In the genomic region with DNA sequence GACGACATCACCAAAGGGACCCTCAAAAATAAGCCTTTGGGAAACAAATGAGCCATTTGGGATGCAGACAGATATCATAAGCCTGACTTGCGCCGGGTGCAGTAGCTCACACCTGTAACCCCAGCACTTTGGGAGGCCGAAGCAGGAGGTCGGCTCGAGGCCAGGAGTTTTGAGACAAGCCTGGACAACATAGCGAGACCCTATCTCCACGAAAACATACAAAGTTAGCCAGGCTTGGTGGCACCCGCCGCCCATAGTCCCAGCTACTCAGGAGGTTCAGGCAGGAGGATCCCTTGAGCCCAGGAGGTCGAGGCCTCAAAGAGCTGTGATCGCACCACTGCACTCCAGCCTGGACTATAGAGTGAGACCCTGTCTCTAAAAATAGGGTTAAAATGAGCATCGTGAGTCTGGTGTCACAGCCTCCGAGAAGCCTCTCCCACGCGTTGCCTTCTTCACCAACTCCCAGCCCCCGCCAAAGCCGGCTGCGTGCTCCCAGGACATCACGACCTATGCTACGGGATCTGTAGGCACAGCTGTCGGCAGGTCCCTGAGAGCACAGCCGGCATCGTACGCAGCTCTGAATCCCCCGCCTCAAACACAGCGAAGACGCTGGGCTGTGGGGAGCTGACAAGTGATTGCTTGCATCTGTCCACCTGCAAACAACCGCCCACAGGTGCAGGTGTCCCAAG, we compare ENCODE assay signal across 10 cellular contexts. TPM values are rescaled to one million over a fixed set of nuclear protein-coding genes. Genes with fewer than 3 reads are reported as not detected.
DNase-seq lines count a peak whose midpoint lies in the region; ATAC-seq, FAIRE-seq and TF ChIP-seq lines count a peak whose summit lies in the region.
"Had no signal": no experiment of that assay in that cellular context is flagged by ENCODE, and none has a peak within 500 bp of the region (broad histone marks: within the 10 kb centered on the region; RNA-seq: fewer than 3 reads in every experiment).

No MANE protein-coding gene starts in this region.

- no peak for DNase-seq in activated naive CD4-positive, alpha-beta T cell (lab: John Stamatoyannopoulos, UW)
- no peak for DNase-seq in activated naive CD8-positive, alpha-beta T cell treated with anti-CD3 and anti-CD28 coated beads, Interleukin-2, amount 50 U/mL, for 24 hours
- no peak for DNase-seq in HepG2 (ENCODE audit: low spot score)
- DNase-seq in tibial artery = no peak
- no peak for DNase-seq in cortex of kidney (lab: John Stamatoyannopoulos, UW)
- DNase-seq in SIG-M5 treated with dmso at 0.1 percent for 504 hours (lab: John Stamatoyannopoulos, UW; ENCODE audit: unreplicated experiment) = no peak
- DNase-seq: DMS 273 treated with DMSO at 0.1 percent for 48 hours had no signal

- H3K36me3 Mint-ChIP-seq in activated naive CD4-positive, alpha-beta T cell treated with anti-CD3 and anti-CD28 coated beads, Interleukin-2, amount 50 U/mL, for 24 hours = no peaks in the 10 kb centered on the region
- H3K36me3 Mint-ChIP-seq in activated naive CD8-positive, alpha-beta T cell treated with anti-CD3 and anti-CD28 coated beads, Interleukin-2, amount 50 U/mL, for 24 hours (ENCODE audit: low read depth) = peaks cover 13% of the 10 kb centered on the region

- H3K79me2 ChIP-seq in HepG2 (ENCODE audit: insufficient read depth, low read length) = peaks cover 52% of the 10 kb centered on the region

- WGBS in HepG2 (ENCODE audit: low lambda C conversion rate) = 75% methylated on average over 15 of the region's 29 CpGs

- H3K27ac Mint-ChIP-seq in activated naive CD4-positive, alpha-beta T cell treated with anti-CD3 and anti-CD28 coated beads, Interleukin-2, amount 50 U/mL, for 24 hours = peak overlapping the region; percentile 89
- peak overlapping the region; percentile 95 for H3K27ac Mint-ChIP-seq in activated naive CD8-positive, alpha-beta T cell treated with anti-CD3 and anti-CD28 coated beads, Interleukin-2, amount 50 U/mL, for 24 hours

- TF ChIP-seq RAD21 in HepG2 (CRISPR knock-in tag; IDR thresholded peaks at IDR 0.05) = no peak

- no peak for ATAC-seq in activated naive CD8-positive, alpha-beta T cell treated with anti-CD3 and anti-CD28 coated beads, Interleukin-2, amount 50 U/mL, for 24 hours
- ATAC-seq in HepG2 (no peak), GM21367 (IDR thresholded peaks at IDR 0.05; ENCODE audit: unreplicated experiment) (no peak)

- H3K4me1 ChIP-seq in HepG2 (ENCODE audit: insufficient read depth, low read length) (peaks cover 34% of the 10 kb centered on the region), tibial artery (peaks cover 0 to 59% (median 54%) of the 10 kb centered on the region in 4 donors)

- TF ChIP-seq EP300 in HepG2 (IDR thresholded peaks at IDR 0.05; ENCODE audit: low read depth in 2 of 2, low read length in 2 of 2) (no peak), HepG2 (CRISPR knock-in tag; IDR thresholded peaks at IDR 0.05; ENCODE audit: borderline replicate concordance) (no peak)

- no TSS peak for BruUV-seq in HepG2 (replicated peaks; lab: Mats Ljungman, UMichigan)

- H3K36me3 ChIP-seq in HepG2 (replicated peaks in 1 of 2; ENCODE audit: control insufficient read depth in 1 of 2, insufficient read depth in 2 of 2, low read length in 2 of 2) = peaks cover 2 to 19% of the 10 kb centered on the region in 2 experiments; a peak in 2 of 5 replicates
- H3K36me3 ChIP-seq in tibial artery = peaks cover 0 to 4% (median 0%) of the 10 kb centered on the region in 3 donors

- peak overlapping the region; percentile 100 for H3K9ac ChIP-seq in HepG2 (ENCODE audit: insufficient read depth, low read depth, low read length)

- in situ Hi-C loops in HepG2 (cut with HindIII; ENCODE audit: extremely low pct_ligation_motif_present, low pct_unique_long_range_greater_than_20kb) = no loop called here

- TF ChIP-seq CTCF in HepG2 (CRISPR knock-in tag; IDR thresholded peaks at IDR 0.05) (no peak), tibial artery (IDR thresholded peaks at IDR 0.05) (no peak)

- H3K27me3 ChIP-seq in HepG2 (ENCODE audit: control insufficient read depth in 1 of 2, insufficient read depth in 2 of 2, low read length in 2 of 2) (no peaks in the 10 kb centered on the region; a peak in 1 of 5 replicates), tibial artery (no peaks in the 10 kb centered on the region)

- no peak for FAIRE-seq in HepG2 (lab: Jason Lieb, UNC)
- FAIRE-seq: bronchial epithelial cell had no signal

- no peak overlapping the region for H2AFZ ChIP-seq in HepG2 (ENCODE audit: low read length)

- H3K4me3 ChIP-seq in HepG2 (replicated peaks in 1 of 3; ENCODE audit: insufficient read depth in 1 of 3, low read depth in 2 of 3, low read length in 3 of 3) (peak overlapping the region; percentile 79 to 97 (median 96)), tibial artery (peak overlapping the region; percentile 95 to 99)

- H3K27ac ChIP-seq in HepG2 (ENCODE audit: extremely low read length, insufficient read depth, low read length) = no peak overlapping the region
- H3K27ac ChIP-seq in tibial artery = no peak overlapping the region

- H3K9me3 Mint-ChIP-seq in activated naive CD4-positive, alpha-beta T cell treated with anti-CD3 and anti-CD28 coated beads, Interleukin-2, amount 50 U/mL, for 24 hours = no peaks in the 10 kb centered on the region
- H3K9me3 Mint-ChIP-seq in activated naive CD8-positive, alpha-beta T cell treated with anti-CD3 and anti-CD28 coated beads, Interleukin-2, amount 50 U/mL, for 24 hours = no peaks in the 10 kb centered on the region

- peaks cover 71% of the 10 kb centered on the region for H3K4me1 Mint-ChIP-seq in activated naive CD4-positive, alpha-beta T cell treated with anti-CD3 and anti-CD28 coated beads, Interleukin-2, amount 50 U/mL, for 24 hours
- peaks cover 67% of the 10 kb centered on the region for H3K4me1 Mint-ChIP-seq in activated naive CD8-positive, alpha-beta T cell treated with anti-CD3 and anti-CD28 coated beads, Interleukin-2, amount 50 U/mL, for 24 hours

- H3K4me2 ChIP-seq in HepG2 (ENCODE audit: low read depth, low read length) = peak overlapping the region; percentile 99

- CTCF ChIA-PET in HepG2 (lab: Yijun Ruan, JAX; ENCODE audit: low intra/inter-chr PET ratio, low total read pairs) = no interaction called here

- TF ChIP-seq POLR2A in HepG2 (IDR thresholded peaks at IDR 0.05; ENCODE audit: insufficient read depth in 1 of 2, low read depth in 2 of 2, low read length in 2 of 2) = no peak

- H3K9me3 ChIP-seq in HepG2 (ENCODE audit: low read length) = no peaks in the 10 kb centered on the region
- no peaks in the 10 kb centered on the region for H3K9me3 ChIP-seq in tibial artery

- H3K4me3 Mint-ChIP-seq in activated naive CD4-positive, alpha-beta T cell treated with anti-CD3 and anti-CD28 coated beads, Interleukin-2, amount 50 U/mL, for 24 hours = peak overlapping the region; percentile 91
- peak overlapping the region; percentile 94 for H3K4me3 Mint-ChIP-seq in activated naive CD8-positive, alpha-beta T cell treated with anti-CD3 and anti-CD28 coated beads, Interleukin-2, amount 50 U/mL, for 24 hours

- H4K20me1 ChIP-seq in HepG2 (ENCODE audit: insufficient read depth, low read length) = peaks cover 20% of the 10 kb centered on the region; the same call in 1 of the 2 replicates

- intact Hi-C loops in HepG2 (cut with micrococcal nuclease; ENCODE audit: unreplicated experiment) = no loop called here
- intact Hi-C loops in tibial artery (cut with DNase I; ENCODE audit: low total_unique reads) = no loop called here

- H3K27me3 Mint-ChIP-seq in activated naive CD4-positive, alpha-beta T cell treated with anti-CD3 and anti-CD28 coated beads, Interleukin-2, amount 50 U/mL, for 24 hours = no peaks in the 10 kb centered on the region
- no peaks in the 10 kb centered on the region for H3K27me3 Mint-ChIP-seq in activated naive CD8-positive, alpha-beta T cell treated with anti-CD3 and anti-CD28 coated beads, Interleukin-2, amount 50 U/mL, for 24 hours

- POLR2A ChIA-PET in HepG2 (lab: Yijun Ruan, JAX) = interaction anchor here (0.7 to 2.3 kb wide), 2 partner anchors 9 to 11 kb away, joined by 3 to 7 read pairs; no protein-coding TSS in a partner anchor

RNA-seq across cellular contexts. Expression of gene REXO1, which starts 1.6 kb away (rescaled TPM):
- total RNA-seq in HepG2 (2016; rRNA removed; fragmentation: Illumina TruSeq; extraction: Trizol) = 3.0 and 5.0 TPM in 2 replicates
- 1.1 and 3.2 TPM in 2 replicates for total RNA-seq in HepG2 (2016; cell fraction: cytosol; rRNA removed; fragmentation: Illumina TruSeq; extraction: Trizol; ENCODE audit: low read depth)
- 4.1 and 5.2 TPM in 2 replicates for total RNA-seq in HepG2 (2016; cell fraction: insoluble cytoplasmic fraction; rRNA removed; fragmentation: Illumina TruSeq; extraction: Trizol)
- 3.9 and 4.2 TPM in 2 replicates for total RNA-seq in HepG2 (2016; cell fraction: membrane; rRNA removed; fragmentation: Illumina TruSeq; extraction: Trizol)
- 6.0 and 7.6 TPM in 2 replicates for total RNA-seq in HepG2 (2016; cell fraction: nucleus; rRNA removed; fragmentation: Illumina TruSeq; extraction: Trizol)
- 11.2 and 13.0 TPM in 2 replicates for polyA plus RNA-seq in HepG2 (2011; rRNA removed)
- 8.7 and 9.8 TPM in 2 replicates for polyA plus RNA-seq in HepG2 (2011; cell fraction: cytosol; rRNA removed)
- 91.1 and 123 TPM in 2 replicates for polyA plus RNA-seq in HepG2 (2011; cell fraction: nucleus; rRNA removed)
- 13.8 and 15.4 TPM in 2 replicates for polyA plus RNA-seq in HepG2 (2012)
- 1.7 and 1.8 TPM in 2 replicates for polyA plus RNA-seq in HepG2 (2016; cell fraction: cytosol; fragmentation: Illumina TruSeq; extraction: Trizol; ENCODE audit: low read depth)
- 7.3 and 10.0 TPM in 2 replicates for polyA plus RNA-seq in HepG2 (2016; cell fraction: insoluble cytoplasmic fraction; fragmentation: Illumina TruSeq; extraction: Trizol; ENCODE audit: low read depth)
- polyA plus RNA-seq in HepG2 (2016; cell fraction: membrane; fragmentation: Illumina TruSeq; extraction: Trizol; ENCODE audit: low read depth) = 5.1 and 5.3 TPM in 2 replicates
- 39.5 and 44.1 TPM in 2 replicates for polyA plus RNA-seq in HepG2 (2016; cell fraction: nucleus; fragmentation: Illumina TruSeq; extraction: Trizol; ENCODE audit: insufficient read depth, low read depth)
- polyA minus RNA-seq in HepG2 (2011; rRNA and poly(A)+ RNA removed; ENCODE audit: low replicate concordance) = 16.3 and 19.1 TPM in 2 replicates
- polyA minus RNA-seq in HepG2 (2011; cell fraction: cytosol; rRNA and poly(A)+ RNA removed) = 5.5 and 7.7 TPM in 2 replicates
- polyA minus RNA-seq in HepG2 (2011; cell fraction: nucleus; rRNA and poly(A)+ RNA removed) = 9.3 and 10.8 TPM in 2 replicates

RNA-seq across cellular contexts. Expression of gene KLF16, which starts 16.7 kb away (rescaled TPM):
- total RNA-seq in HepG2 (2016; rRNA removed; fragmentation: Illumina TruSeq; extraction: Trizol) = 6.2 and 6.7 TPM in 2 replicates
- total RNA-seq in HepG2 (2016; cell fraction: cytosol; rRNA removed; fragmentation: Illumina TruSeq; extraction: Trizol; ENCODE audit: low read depth) = 2.1 and 2.2 TPM in 2 replicates
- 5.5 and 5.9 TPM in 2 replicates for total RNA-seq in HepG2 (2016; cell fraction: insoluble cytoplasmic fraction; rRNA removed; fragmentation: Illumina TruSeq; extraction: Trizol)
- 8.3 and 8.9 TPM in 2 replicates for total RNA-seq in HepG2 (2016; cell fraction: membrane; rRNA removed; fragmentation: Illumina TruSeq; extraction: Trizol)
- 4.0 and 4.8 TPM in 2 replicates for total RNA-seq in HepG2 (2016; cell fraction: nucleus; rRNA removed; fragmentation: Illumina TruSeq; extraction: Trizol)
- 3.5 and 4.7 TPM in 2 replicates for polyA plus RNA-seq in HepG2 (2011; rRNA removed)
- polyA plus RNA-seq in HepG2 (2011; cell fraction: cytosol; rRNA removed) = 3.7 and 7.0 TPM in 2 replicates
- polyA plus RNA-seq in HepG2 (2011; cell fraction: nucleus; rRNA removed) = 16.7 and 31.9 TPM in 2 replicates
- polyA plus RNA-seq in HepG2 (2012) = 8.3 and 9.4 TPM in 2 replicates
- 3.2 and 3.4 TPM in 2 replicates for polyA plus RNA-seq in HepG2 (2016; cell fraction: cytosol; fragmentation: Illumina TruSeq; extraction: Trizol; ENCODE audit: low read depth)
- 12.0 and 14.3 TPM in 2 replicates for polyA plus RNA-seq in HepG2 (2016; cell fraction: insoluble cytoplasmic fraction; fragmentation: Illumina TruSeq; extraction: Trizol; ENCODE audit: low read depth)
- polyA plus RNA-seq in HepG2 (2016; cell fraction: membrane; fragmentation: Illumina TruSeq; extraction: Trizol; ENCODE audit: low read depth) = 8.9 and 9.3 TPM in 2 replicates
- polyA plus RNA-seq in HepG2 (2016; cell fraction: nucleus; fragmentation: Illumina TruSeq; extraction: Trizol; ENCODE audit: insufficient read depth, low read depth) = 11.4 and 12.0 TPM in 2 replicates
- polyA minus RNA-seq in HepG2 (2011; rRNA and poly(A)+ RNA removed; ENCODE audit: low replicate concordance) = 3.1 and 9.7 TPM in 2 replicates
- 8.9 and 15.3 TPM in 2 replicates for polyA minus RNA-seq in HepG2 (2011; cell fraction: cytosol; rRNA and poly(A)+ RNA removed)
- polyA minus RNA-seq in HepG2 (2011; cell fraction: nucleus; rRNA and poly(A)+ RNA removed) = 2.1 and 2.2 TPM in 2 replicates

RNA-seq across cellular contexts. Expression of gene ATP8B3, which starts 34.6 kb away (rescaled TPM):
- 1.8 and 2.6 TPM in 2 replicates for total RNA-seq in HepG2 (2016; rRNA removed; fragmentation: Illumina TruSeq; extraction: Trizol)
- total RNA-seq in HepG2 (2016; cell fraction: cytosol; rRNA removed; fragmentation: Illumina TruSeq; extraction: Trizol; ENCODE audit: low read depth) = 0.35 and 0.40 TPM in 2 replicates
- total RNA-seq in HepG2 (2016; cell fraction: insoluble cytoplasmic fraction; rRNA removed; fragmentation: Illumina TruSeq; extraction: Trizol) = 1.8 and 2.6 TPM in 2 replicates
- 1.2 and 1.7 TPM in 2 replicates for total RNA-seq in HepG2 (2016; cell fraction: membrane; rRNA removed; fragmentation: Illumina TruSeq; extraction: Trizol)
- total RNA-seq in HepG2 (2016; cell fraction: nucleus; rRNA removed; fragmentation: Illumina TruSeq; extraction: Trizol) = 1.9 and 3.5 TPM in 2 replicates
- 5.8 and 5.9 TPM in 2 replicates for polyA plus RNA-seq in HepG2 (2011; rRNA removed)
- 3.8 and 4.8 TPM in 2 replicates for polyA plus RNA-seq in HepG2 (2011; cell fraction: cytosol; rRNA removed)
- polyA plus RNA-seq in HepG2 (2011; cell fraction: nucleus; rRNA removed) = 10.6 and 12.8 TPM in 2 replicates
- polyA plus RNA-seq in HepG2 (2012) = 2.4 and 2.5 TPM in 2 replicates
- polyA plus RNA-seq in HepG2 (2016; cell fraction: cytosol; fragmentation: Illumina TruSeq; extraction: Trizol; ENCODE audit: low read depth) = 0.36 and 0.59 TPM in 2 replicates
- polyA plus RNA-seq in HepG2 (2016; cell fraction: insoluble cytoplasmic fraction; fragmentation: Illumina TruSeq; extraction: Trizol; ENCODE audit: low read depth) = 1.1 and 2.2 TPM in 2 replicates
- 0.69 and 0.98 TPM in 2 replicates for polyA plus RNA-seq in HepG2 (2016; cell fraction: membrane; fragmentation: Illumina TruSeq; extraction: Trizol; ENCODE audit: low read depth)
- polyA plus RNA-seq in HepG2 (2016; cell fraction: nucleus; fragmentation: Illumina TruSeq; extraction: Trizol; ENCODE audit: insufficient read depth, low read depth) = 9.6 and 11.4 TPM in 2 replicates
- polyA minus RNA-seq in HepG2 (2011; rRNA and poly(A)+ RNA removed; ENCODE audit: low replicate concordance) = 10.3 and 16.8 TPM in 2 replicates
- polyA minus RNA-seq in HepG2 (2011; cell fraction: cytosol; rRNA and poly(A)+ RNA removed) = 4.6 and 5.4 TPM in 2 replicates
- polyA minus RNA-seq in HepG2 (2011; cell fraction: nucleus; rRNA and poly(A)+ RNA removed) = 2.7 and 3.0 TPM in 2 replicates

RNA-seq across cellular contexts. Expression of gene ABHD17A, which starts 38.6 kb away (rescaled TPM):
- 27.9 and 40.8 TPM in 2 replicates for total RNA-seq in HepG2 (2016; rRNA removed; fragmentation: Illumina TruSeq; extraction: Trizol)
- 52.2 and 64.4 TPM in 2 replicates for total RNA-seq in HepG2 (2016; cell fraction: cytosol; rRNA removed; fragmentation: Illumina TruSeq; extraction: Trizol; ENCODE audit: low read depth)
- 24.0 and 37.3 TPM in 2 replicates for total RNA-seq in HepG2 (2016; cell fraction: insoluble cytoplasmic fraction; rRNA removed; fragmentation: Illumina TruSeq; extraction: Trizol)
- 65.2 and 82.2 TPM in 2 replicates for total RNA-seq in HepG2 (2016; cell fraction: membrane; rRNA removed; fragmentation: Illumina TruSeq; extraction: Trizol)
- total RNA-seq in HepG2 (2016; cell fraction: nucleus; rRNA removed; fragmentation: Illumina TruSeq; extraction: Trizol) = 17.1 and 19.3 TPM in 2 replicates
- polyA plus RNA-seq in HepG2 (2011; rRNA removed) = 27.7 and 44.6 TPM in 2 replicates
- 25.9 and 53.1 TPM in 2 replicates for polyA plus RNA-seq in HepG2 (2011; cell fraction: cytosol; rRNA removed)
- 72.5 and 83.8 TPM in 2 replicates for polyA plus RNA-seq in HepG2 (2011; cell fraction: nucleus; rRNA removed)
- polyA plus RNA-seq in HepG2 (2012) = 11.9 and 16.2 TPM in 2 replicates
- polyA plus RNA-seq in HepG2 (2016; cell fraction: cytosol; fragmentation: Illumina TruSeq; extraction: Trizol; ENCODE audit: low read depth) = 51.0 and 62.5 TPM in 2 replicates
- 25.3 and 27.0 TPM in 2 replicates for polyA plus RNA-seq in HepG2 (2016; cell fraction: insoluble cytoplasmic fraction; fragmentation: Illumina TruSeq; extraction: Trizol; ENCODE audit: low read depth)
- polyA plus RNA-seq in HepG2 (2016; cell fraction: membrane; fragmentation: Illumina TruSeq; extraction: Trizol; ENCODE audit: low read depth) = 54.6 and 60.4 TPM in 2 replicates
- polyA plus RNA-seq in HepG2 (2016; cell fraction: nucleus; fragmentation: Illumina TruSeq; extraction: Trizol; ENCODE audit: insufficient read depth, low read depth) = 38.7 and 42.0 TPM in 2 replicates
- 15.0 and 50.9 TPM in 2 replicates for polyA minus RNA-seq in HepG2 (2011; rRNA and poly(A)+ RNA removed; ENCODE audit: low replicate concordance)
- polyA minus RNA-seq in HepG2 (2011; cell fraction: cytosol; rRNA and poly(A)+ RNA removed) = 17.2 and 18.0 TPM in 2 replicates
- 5.7 and 5.8 TPM in 2 replicates for polyA minus RNA-seq in HepG2 (2011; cell fraction: nucleus; rRNA and poly(A)+ RNA removed)

RNA-seq across cellular contexts. Expression of gene ADAT3, which starts 58.5 kb away (rescaled TPM):
- 2.0 and 3.5 TPM in 2 replicates for total RNA-seq in HepG2 (2016; rRNA removed; fragmentation: Illumina TruSeq; extraction: Trizol)
- total RNA-seq in HepG2 (2016; cell fraction: cytosol; rRNA removed; fragmentation: Illumina TruSeq; extraction: Trizol; ENCODE audit: low read depth) = 0.79 and 0.81 TPM in 2 replicates
- 1.7 and 3.1 TPM in 2 replicates for total RNA-seq in HepG2 (2016; cell fraction: insoluble cytoplasmic fraction; rRNA removed; fragmentation: Illumina TruSeq; extraction: Trizol)
- 1.7 and 2.1 TPM in 2 replicates for total RNA-seq in HepG2 (2016; cell fraction: membrane; rRNA removed; fragmentation: Illumina TruSeq; extraction: Trizol)
- total RNA-seq in HepG2 (2016; cell fraction: nucleus; rRNA removed; fragmentation: Illumina TruSeq; extraction: Trizol) = 1.5 and 1.9 TPM in 2 replicates
- 0.95 and 1.4 TPM in 2 replicates for polyA plus RNA-seq in HepG2 (2011; rRNA removed)
- 0.94 and 1.7 TPM in 2 replicates for polyA plus RNA-seq in HepG2 (2011; cell fraction: cytosol; rRNA removed)
- polyA plus RNA-seq in HepG2 (2011; cell fraction: nucleus; rRNA removed) = 6.4 and 7.8 TPM in 2 replicates
- 1.3 and 1.7 TPM in 2 replicates for polyA plus RNA-seq in HepG2 (2012)
- polyA plus RNA-seq in HepG2 (2016; cell fraction: cytosol; fragmentation: Illumina TruSeq; extraction: Trizol; ENCODE audit: low read depth) = 0.68 TPM in 2 replicates
- 2.8 and 3.5 TPM in 2 replicates for polyA plus RNA-seq in HepG2 (2016; cell fraction: insoluble cytoplasmic fraction; fragmentation: Illumina TruSeq; extraction: Trizol; ENCODE audit: low read depth)
- polyA plus RNA-seq in HepG2 (2016; cell fraction: membrane; fragmentation: Illumina TruSeq; extraction: Trizol; ENCODE audit: low read depth) = 1.1 and 1.4 TPM in 2 replicates
- 5.0 and 6.1 TPM in 2 replicates for polyA plus RNA-seq in HepG2 (2016; cell fraction: nucleus; fragmentation: Illumina TruSeq; extraction: Trizol; ENCODE audit: insufficient read depth, low read depth)
- polyA minus RNA-seq in HepG2 (2011; rRNA and poly(A)+ RNA removed; ENCODE audit: low replicate concordance) = 2.1 and 3.8 TPM in 2 replicates
- 1.3 and 1.6 TPM in 2 replicates for polyA minus RNA-seq in HepG2 (2011; cell fraction: cytosol; rRNA and poly(A)+ RNA removed)
- 2.3 and 2.6 TPM in 2 replicates for polyA minus RNA-seq in HepG2 (2011; cell fraction: nucleus; rRNA and poly(A)+ RNA removed)
